ENCODE assay signal across 8 cellular contexts in genomic region chr9:3732077-3733038, GRCh38.
A peak's percentile ranks its signal among the peaks of the same experiment; 100 is the strongest.
DNase-seq lines count a peak whose midpoint lies in the region; ATAC-seq and TF ChIP-seq lines count a peak whose summit lies in the region.

No MANE protein-coding gene starts in this region.

- H3K27ac Mint-ChIP-seq in activated T-helper 17 cell treated with anti-CD3 and anti-CD28 coated beads, Interleukin-2, amount 50 U/mL, for 72 hours: no peak overlapping the region

- H3K4me1 ChIP-seq in gastroesophageal sphincter: peaks cover 0 to 14% (median 0%) of the 10 kb centered on the region in 3 donors

- ATAC-seq in GM21576 (IDR thresholded peaks at IDR 0.05; ENCODE audit: unreplicated experiment) (peak; percentile 91), gastroesophageal sphincter (peak; percentile 84), omental fat pad (ENCODE audit: low FRiP score) (peak; percentile 94)
- ATAC-seq in activated T-helper 17 cell treated with anti-CD3 and anti-CD28 coated beads, Interleukin-2, amount 50 U/mL, for 72 hours (replicated peaks): peak; percentile 85

- TF ChIP-seq POLR2A in gastroesophageal sphincter (IDR thresholded peaks at IDR 0.05): no peak

- H3K9me3 ChIP-seq in gastroesophageal sphincter: no peaks in the 10 kb centered on the region

- H3K36me3 ChIP-seq in gastroesophageal sphincter: no peaks in the 10 kb centered on the region

- peaks cover 11% of the 10 kb centered on the region for H3K4me1 Mint-ChIP-seq in activated T-helper 17 cell treated with anti-CD3 and anti-CD28 coated beads, Interleukin-2, amount 50 U/mL, for 72 hours

- H3K36me3 Mint-ChIP-seq in activated T-helper 17 cell treated with anti-CD3 and anti-CD28 coated beads, Interleukin-2, amount 50 U/mL, for 72 hours (ENCODE audit: low read depth): no peaks in the 10 kb centered on the region

- H3K27me3 ChIP-seq in gastroesophageal sphincter: no peaks in the 10 kb centered on the region

- DNase-seq in GM03348 (ENCODE audit: low spot score): peak; percentile 83
- peak; percentile 93 for DNase-seq in HT1080 (ENCODE audit: low read depth)
- peak; percentile 69 for DNase-seq in NCI-H82 (lab: John Stamatoyannopoulos, UW)
- no peak for DNase-seq in omental fat pad (ENCODE audit: low spot score)
- no peak for DNase-seq in cerebellar nuclear complex (lab: John Stamatoyannopoulos, UW)

- TF ChIP-seq CTCF in gastroesophageal sphincter (IDR thresholded peaks at IDR 0.05) (peak; percentile 47 to 76 (median 71)), omental fat pad (IDR thresholded peaks at IDR 0.05) (peak in 2 of 3 donors; percentile 39 to 59)

- WGBS in gastroesophageal sphincter (ENCODE audit: low coverage in 1 of 2), 2 donors: 25 to 26% methylated on average over 7 of the region's 7 CpGs

- peak overlapping the region; percentile 28 for H3K4me3 Mint-ChIP-seq in activated T-helper 17 cell treated with anti-CD3 and anti-CD28 coated beads, Interleukin-2, amount 50 U/mL, for 72 hours

- no peak for TF ChIP-seq EP300 in gastroesophageal sphincter (IDR thresholded peaks at IDR 0.05)

- H3K9me3 Mint-ChIP-seq in activated T-helper 17 cell treated with anti-CD3 and anti-CD28 coated beads, Interleukin-2, amount 50 U/mL, for 72 hours: no peaks in the 10 kb centered on the region

- peak overlapping the region in 1 of 2 donors; percentile 7 for H3K4me3 ChIP-seq in gastroesophageal sphincter

- H3K27ac ChIP-seq in gastroesophageal sphincter: peak overlapping the region in 2 of 4 donors; percentile 45 to 59

- H3K27me3 Mint-ChIP-seq in activated T-helper 17 cell treated with anti-CD3 and anti-CD28 coated beads, Interleukin-2, amount 50 U/mL, for 72 hours: no peaks in the 10 kb centered on the region

Comparison
In these comparisons a context has a peak if more than half of its experiments do, and no peak if none do; other contexts are left out.
1. DNase-seq: peak in GM03348 (single experiment), HT1080 (single experiment) and NCI-H82 (single experiment); none in omental fat pad (single experiment) and cerebellar nuclear complex (0 of 2).
2. Peak in every context shown above with its lines, with median percentiles within 50 percentile points of each other: ATAC-seq.